In the genomic region with DNA sequence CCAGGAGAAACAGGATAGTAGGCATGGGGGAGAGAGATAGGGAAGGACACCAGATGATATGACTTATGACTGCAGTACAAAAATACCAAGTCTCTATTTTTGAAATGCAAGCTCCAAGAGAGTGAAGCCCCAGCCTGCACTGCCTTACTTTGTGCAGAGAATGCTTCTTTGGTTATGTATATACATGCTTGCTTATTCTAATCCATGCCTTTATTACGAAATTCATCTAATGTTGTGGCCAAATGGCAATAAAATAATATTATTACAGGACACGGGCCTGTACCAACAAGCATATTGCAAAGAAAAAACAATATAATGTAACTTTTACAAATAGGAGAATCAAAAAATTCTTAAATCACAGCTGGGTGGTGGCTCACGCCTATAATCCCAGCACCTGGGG, we compare ENCODE assay signal across 21 cellular contexts.
"Had no signal": no experiment of that assay in that cellular context is flagged by ENCODE, and none has a peak within 500 bp of the region (broad histone marks: within the 10 kb centered on the region; RNA-seq: fewer than 3 reads in every experiment).

No MANE protein-coding gene starts in this region.

- H3K9me3 ChIP-seq: ascending aorta, gastroesophageal sphincter, left ventricle myocardium inferior, mucosa of descending colon, uterus had no signal

- H3K4me3 ChIP-seq: ascending aorta, gastroesophageal sphincter, hepatocyte, left ventricle myocardium inferior, lung, mucosa of descending colon, uterus had no signal

- H2AFZ ChIP-seq: hepatocyte had no signal

- H3K4me1 ChIP-seq: ascending aorta, gastroesophageal sphincter, uterus had no signal

- H3K27ac ChIP-seq: ascending aorta, gastroesophageal sphincter, hepatocyte, left ventricle myocardium inferior, uterus had no signal

- H3K27me3 ChIP-seq: ascending aorta, hepatocyte, uterus had no signal

- H3K36me3 ChIP-seq: ascending aorta, gastroesophageal sphincter, left ventricle myocardium inferior, uterus had no signal

- ATAC-seq: gastroesophageal sphincter, mucosa of descending colon, right cardiac atrium, T-cell had no signal

- DNase-seq: activated CD4-positive, alpha-beta T cell treated with anti-CD3 and anti-CD28 coated beads for 48 hours; activated CD4-positive, alpha-beta T cell treated with anti-CD3 and anti-CD28 coated beads, Interleukin-2, amount 50 U/mL, for 48 hours; activated CD8-positive, alpha-beta memory T cell treated with anti-CD3 and anti-CD28 coated beads, Interleukin-2, amount 50 U/mL, for 4 hours; activated effector memory CD4-positive, alpha-beta T cell treated with anti-CD3 and anti-CD28 coated beads, Interleukin-2, amount 50 U/mL, for 16 hours; activated naive CD4-positive, alpha-beta T cell treated with anti-CD3 and anti-CD28 coated beads for 36 hours; activated naive CD8-positive, alpha-beta T cell treated with anti-CD3 and anti-CD28 coated beads for 36 hours; activated T-cell treated with anti-CD3 and anti-CD28 coated beads, Interleukin-2, amount 50 U/mL, for 1 hour; central memory CD4-positive, alpha-beta T cell; islet precursor cell; left ventricle myocardium inferior; mucosa of descending colon; posterior cingulate gyrus; stimulated activated CD4-positive, alpha-beta T cell treated with anti-CD3 and anti-CD28 coated beads, Interleukin-12 subunit alpha, Interleukin-12 subunit beta, amount 100 ng/mL, for 4 hours; stimulated activated CD4-positive, alpha-beta T cell treated with anti-CD3 and anti-CD28 coated beads, Interleukin-4, amount 100 ng/mL, for 1 hour; T-cell; uterus had no signal

- H3K4me2 ChIP-seq: hepatocyte had no signal

- H3K79me2 ChIP-seq: hepatocyte had no signal
